9 cellular contexts compared by ENCODE assay signal in genomic region chr18:37019157-37019571, GRCh38.
DNase-seq lines count a peak whose midpoint lies in the region; ATAC-seq and TF ChIP-seq lines count a peak whose summit lies in the region.
"Had no signal": no experiment of that assay in that cellular context is flagged by ENCODE, and none has a peak within 500 bp of the region (broad histone marks: within the 10 kb centered on the region; RNA-seq: fewer than 3 reads in every experiment).

No MANE protein-coding gene starts in this region.

- H3K4me1 ChIP-seq in HAP-1, result no peaks in the 10 kb centered on the region
- peaks cover 2 to 4% of the 10 kb centered on the region in 2 experiments for H3K4me1 ChIP-seq in trophoblast cell (ENCODE audit: control insufficient read depth in 1 of 2, insufficient read depth in 2 of 2, low read length in 2 of 2)

- peaks cover 3% of the 10 kb centered on the region for H3K9me3 Mint-ChIP-seq in glutamatergic neuron (ENCODE audit: unreplicated experiment)

- H3K23ac ChIP-seq in trophoblast cell (ENCODE audit: low read length), result no peak overlapping the region

- H4K91ac ChIP-seq in trophoblast cell (ENCODE audit: low read depth, low read length), result no peak overlapping the region

- H2BK12ac ChIP-seq in trophoblast cell (ENCODE audit: low read length), result no peak overlapping the region

- H3K27me3 Mint-ChIP-seq in glutamatergic neuron (ENCODE audit: unreplicated experiment), result no peaks in the 10 kb centered on the region

- H3K27ac ChIP-seq in trophoblast cell (ENCODE audit: low read depth, low read length), result no peak overlapping the region

- no peak overlapping the region for H2BK5ac ChIP-seq in trophoblast cell (ENCODE audit: low read depth, low read length, poor library complexity)

- no peak overlapping the region for H3K9ac ChIP-seq in trophoblast cell (ENCODE audit: low read length)

- DNase-seq in HAP-1 (ENCODE audit: low spot score in 2 of 2), result peak; percentile 37 to 45
- DNase-seq in NCI-H446 treated with DMSO at 0.1 percent for 48 hours (lab: John Stamatoyannopoulos, UW), result peak; percentile 74
- DNase-seq in choroid plexus epithelial cell (ENCODE audit: low read depth), result peak; percentile 58
- DNase-seq in trophoblast cell, result peak; percentile 28 to 57
- no peak for DNase-seq in stimulated activated CD4-positive, alpha-beta T cell treated with anti-CD3 and anti-CD28 coated beads, Interleukin-2, amount 100 ng/mL, for 24 hours
- DNase-seq in glutamatergic neuron, result no peak
- DNase-seq: occipital lobe, T-helper 1 cell had no signal

- no peaks in the 10 kb centered on the region for H3K79me1 ChIP-seq in trophoblast cell (ENCODE audit: low read length)

- no peak overlapping the region for H3K18ac ChIP-seq in trophoblast cell (ENCODE audit: low read length)

- no peaks in the 10 kb centered on the region for H3K4me1 Mint-ChIP-seq in glutamatergic neuron (ENCODE audit: low read depth, unreplicated experiment)

- ATAC-seq in HG02981 (IDR thresholded peaks at IDR 0.05; ENCODE audit: unreplicated experiment), result no peak

- H3K36me3 ChIP-seq in HAP-1 (replicated peaks) (no peaks in the 10 kb centered on the region), trophoblast cell (ENCODE audit: control insufficient read depth in 1 of 2, insufficient read depth in 2 of 2, low read length in 2 of 2) (no peaks in the 10 kb centered on the region)

- no peak overlapping the region for H3K4me2 ChIP-seq in trophoblast cell (ENCODE audit: low read length)

- H3K4me3 Mint-ChIP-seq in glutamatergic neuron (ENCODE audit: unreplicated experiment), result no peak overlapping the region

- no peaks in the 10 kb centered on the region for H3K79me2 ChIP-seq in trophoblast cell (ENCODE audit: control insufficient read depth, insufficient read depth, low read length, poor library complexity)

- H3K14ac ChIP-seq in trophoblast cell (ENCODE audit: low read length), result no peak overlapping the region

- WGBS in trophoblast cell (ENCODE audit: extremely low coverage, insufficient coverage, insufficient read length), result no CpG with 5 or more reads among the region's 5 CpGs

- no peaks in the 10 kb centered on the region for H3K27me3 ChIP-seq in HAP-1 (ENCODE audit: low read depth)
- no peaks in the 10 kb centered on the region for H3K27me3 ChIP-seq in trophoblast cell (ENCODE audit: insufficient read depth, low read length)

- H3K36me3 Mint-ChIP-seq in glutamatergic neuron (ENCODE audit: unreplicated experiment), result peaks cover 16% of the 10 kb centered on the region

- TF ChIP-seq CTCF in choroid plexus epithelial cell (conservative IDR thresholded peaks at IDR 0.05; ENCODE audit: low read depth, low read length) (peak; percentile 65), glutamatergic neuron (IDR thresholded peaks at IDR 0.05; ENCODE audit: partially characterized antibody, unreplicated experiment) (no peak)

- H3K9me3 ChIP-seq in HAP-1, result no peaks in the 10 kb centered on the region
- no peaks in the 10 kb centered on the region for H3K9me3 ChIP-seq in trophoblast cell (ENCODE audit: insufficient read depth, low read depth, low read length)

- H4K12ac ChIP-seq in trophoblast cell (ENCODE audit: low read depth, low read length), result no peak overlapping the region

- no peak overlapping the region for H3K4ac ChIP-seq in trophoblast cell (ENCODE audit: low read depth, low read length)

- in situ Hi-C loops in HAP-1 (cut with MboI; ENCODE audit: low sequenced_read_pairs), result no loop called here

- no peak overlapping the region for H2BK120ac ChIP-seq in trophoblast cell (ENCODE audit: insufficient read depth, low read length, poor library complexity)

- H3K4me3 ChIP-seq in HAP-1 (no peak overlapping the region), choroid plexus epithelial cell (ENCODE audit: low read depth, low read length) (no peak overlapping the region), trophoblast cell (ENCODE audit: low read depth, low read length) (peak overlapping the region; percentile 3)

- no peak overlapping the region for H3K27ac Mint-ChIP-seq in glutamatergic neuron (ENCODE audit: unreplicated experiment)

- H2AFZ ChIP-seq in trophoblast cell (ENCODE audit: insufficient read depth, low read length, poor library complexity), result no peak overlapping the region

- no peak overlapping the region for H4K8ac ChIP-seq in trophoblast cell (ENCODE audit: low read depth, low read length)

- no peak overlapping the region for H2AK5ac ChIP-seq in trophoblast cell (ENCODE audit: low read length)

Comparison
In these comparisons a context has a peak if more than half of its experiments do, and no peak if none do; other contexts are left out.
1. DNase-seq: peak in HAP-1 (2 of 2), NCI-H446 treated with DMSO at 0.1 percent for 48 hours (single experiment), choroid plexus epithelial cell (single experiment) and trophoblast cell (2 of 2); none in stimulated activated CD4-positive, alpha-beta T cell treated with anti-CD3 and anti-CD28 coated beads, Interleukin-2, amount 100 ng/mL, for 24 hours (0 of 2) and glutamatergic neuron (single experiment).